9 cellular contexts compared by ENCODE assay signal in the genomic region with DNA sequence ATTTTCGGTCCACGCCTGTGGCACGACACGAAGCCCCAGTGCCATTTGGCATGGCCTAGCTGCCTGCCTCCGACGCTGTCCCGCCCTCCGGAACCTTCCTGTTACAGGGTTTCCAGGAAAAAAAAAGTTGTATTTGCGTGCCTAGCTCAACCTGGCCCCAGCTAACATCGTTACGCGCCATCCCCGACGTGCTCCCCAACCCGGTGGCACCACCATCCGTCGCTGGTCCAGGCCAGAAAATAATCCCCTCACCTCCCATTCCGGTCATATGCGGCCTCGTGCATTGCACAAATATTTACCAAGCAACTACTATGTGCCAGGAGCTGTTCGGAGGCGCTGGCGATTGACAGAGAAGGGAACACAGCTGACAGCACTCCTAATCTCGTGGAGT. TPM values are rescaled to one million over a fixed set of nuclear protein-coding genes. Genes with fewer than 3 reads are reported as not detected.
A peak's percentile ranks its signal among the peaks of the same experiment; 100 is the strongest.
DNase-seq lines count a peak whose midpoint lies in the region; ATAC-seq and TF ChIP-seq lines count a peak whose summit lies in the region.
"Had no signal": no experiment of that assay in that cellular context is flagged by ENCODE, and none has a peak within 500 bp of the region (broad histone marks: within the 10 kb centered on the region; RNA-seq: fewer than 3 reads in every experiment).

No MANE protein-coding gene starts in this region.

- H3K36me3 ChIP-seq in colonic mucosa = no peaks in the 10 kb centered on the region

- TF ChIP-seq CTCF in AG04450 (IDR thresholded peaks at IDR 0.05; ENCODE audit: low read depth, low read length) = no peak
- no peak for TF ChIP-seq CTCF in colonic mucosa (IDR thresholded peaks at IDR 0.05)
- no peak for TF ChIP-seq CTCF in natural killer cell (IDR thresholded peaks at IDR 0.05)

- H3K4me3 ChIP-seq in AG04450 (ENCODE audit: low read depth, low read length) (peak overlapping the region; percentile 51), colonic mucosa (peak overlapping the region; percentile 43)

- POLR2A ChIA-PET in AG04450 (lab: Yijun Ruan, JAX) = no interaction called here

- H3K4me1 Mint-ChIP-seq in IgD-negative memory B cell (peaks cover 0 to 6% (median 2%) of the 10 kb centered on the region in 3 donors), natural killer cell (peaks cover 6 to 13% of the 10 kb centered on the region in 2 donors)

- H3K27me3 ChIP-seq in AG04450 (ENCODE audit: control insufficient read depth, insufficient read depth, low read length) (peaks cover 54% of the 10 kb centered on the region), colonic mucosa (peaks cover 8% of the 10 kb centered on the region)

- CTCF ChIA-PET in AG04450 (lab: Charles Lee) = no interaction called here

- DNase-seq in AG04450 (ENCODE audit: low read depth, low spot score) (no peak), colonic mucosa (no peak), natural killer cell (no peak), NK-92 (lab: John Stamatoyannopoulos, UW; ENCODE audit: unreplicated experiment) (no peak), putamen (ENCODE audit: low spot score) (no peak)
- DNase-seq: SIG-M5 had no signal

- H3K9me3 ChIP-seq in AG04450 (ENCODE audit: control insufficient read depth, insufficient read depth, low read length) (peaks cover 4% of the 10 kb centered on the region; the same call in 1 of the 2 replicates), colonic mucosa (no peaks in the 10 kb centered on the region)

- H3K27ac ChIP-seq in AG04450 (ENCODE audit: low read depth, low read length) (no peak overlapping the region), colonic mucosa (no peak overlapping the region)

- H3K27ac Mint-ChIP-seq in IgD-negative memory B cell = no peak overlapping the region
- no peak overlapping the region for H3K27ac Mint-ChIP-seq in natural killer cell

- H3K4me3 Mint-ChIP-seq in IgD-negative memory B cell (peak overlapping the region; percentile 11 to 86 (median 70)), natural killer cell (peak overlapping the region; percentile 83)

- H3K9me3 Mint-ChIP-seq in IgD-negative memory B cell = peaks cover 0 to 2% (median 0%) of the 10 kb centered on the region in 3 donors
- no peaks in the 10 kb centered on the region for H3K9me3 Mint-ChIP-seq in natural killer cell

- peaks cover 25% of the 10 kb centered on the region for H3K27me3 Mint-ChIP-seq in IgD-negative memory B cell
- peaks cover 22 to 24% of the 10 kb centered on the region in 2 donors for H3K27me3 Mint-ChIP-seq in natural killer cell (ENCODE audit: low read depth in 2 of 2)

- no peaks in the 10 kb centered on the region for H3K36me3 Mint-ChIP-seq in IgD-negative memory B cell
- H3K36me3 Mint-ChIP-seq in natural killer cell = no peaks in the 10 kb centered on the region

- no peak for ATAC-seq in natural killer cell
- ATAC-seq in GM21576 (IDR thresholded peaks at IDR 0.05; ENCODE audit: unreplicated experiment) = no peak
- no peak for ATAC-seq in HG02571 (IDR thresholded peaks at IDR 0.05; ENCODE audit: unreplicated experiment)

- intact Hi-C loops in colonic mucosa (cut with DNase I) (no loop called here), natural killer cell (cut with micrococcal nuclease) (no loop called here)

- H3K9ac ChIP-seq in colonic mucosa (ENCODE audit: low read depth in 2 of 2, low read length in 2 of 2) = peak overlapping the region in 1 of 2 donors; percentile 47

- peaks cover 8% of the 10 kb centered on the region for H3K4me1 ChIP-seq in colonic mucosa

RNA-seq across cellular contexts. Expression of gene CYP1A1, which starts 1.4 kb away (rescaled TPM):
- polyA plus RNA-seq in AG04450 (2011; rRNA removed) = 0.04 TPM in 1 of 2 replicates, not detected in the other
- polyA minus RNA-seq in AG04450 (2011; rRNA and poly(A)+ RNA removed) = 0.32 TPM in 1 of 2 replicates, not detected in the other
- polyA plus RNA-seq in IgD-negative memory B cell = not detected
- not detected for total RNA-seq in colonic mucosa
- total RNA-seq in natural killer cell = under 1 TPM in 1 of 3 donors, not detected in 2; 0.33 TPM

RNA-seq across cellular contexts. Expression of gene CYP1A2, which starts 21.9 kb away (rescaled TPM):
- polyA plus RNA-seq in AG04450 (2011; rRNA removed) (not detected in 2 replicates), IgD-negative memory B cell (not detected)
- not detected in 2 replicates for polyA minus RNA-seq in AG04450 (2011; rRNA and poly(A)+ RNA removed)
- total RNA-seq in colonic mucosa (not detected), natural killer cell (not detected)

RNA-seq across cellular contexts. Expression of gene EDC3, which starts 30.9 kb away (rescaled TPM):
- polyA plus RNA-seq in AG04450 (2011; rRNA removed) (37.1 and 43.6 TPM in 2 replicates), IgD-negative memory B cell (18.5 TPM)
- polyA minus RNA-seq in AG04450 (2011; rRNA and poly(A)+ RNA removed) = 51.4 and 72.0 TPM in 2 replicates
- total RNA-seq in colonic mucosa (10 to 100 TPM; 21.3 to 32.7 TPM), natural killer cell (10 to 100 TPM; 22.4 to 39.2 (median 32.6) TPM)

RNA-seq across cellular contexts. Expression of gene CSK, which starts 55.1 kb away (rescaled TPM):
- 17.2 and 25.1 TPM in 2 replicates for polyA plus RNA-seq in AG04450 (2011; rRNA removed)
- polyA minus RNA-seq in AG04450 (2011; rRNA and poly(A)+ RNA removed) = 31.2 and 46.0 TPM in 2 replicates
- 214 TPM for polyA plus RNA-seq in IgD-negative memory B cell
- total RNA-seq in colonic mucosa = 100 to 1,000 TPM in 1 of 2 donors, 10 to 100 TPM in 1; 64.3 to 126 TPM
- total RNA-seq in natural killer cell = 100 to 1,000 TPM; 282 to 334 (median 287) TPM
